Comparison of ENCODE assay signal across 9 cellular contexts in the genomic region with DNA sequence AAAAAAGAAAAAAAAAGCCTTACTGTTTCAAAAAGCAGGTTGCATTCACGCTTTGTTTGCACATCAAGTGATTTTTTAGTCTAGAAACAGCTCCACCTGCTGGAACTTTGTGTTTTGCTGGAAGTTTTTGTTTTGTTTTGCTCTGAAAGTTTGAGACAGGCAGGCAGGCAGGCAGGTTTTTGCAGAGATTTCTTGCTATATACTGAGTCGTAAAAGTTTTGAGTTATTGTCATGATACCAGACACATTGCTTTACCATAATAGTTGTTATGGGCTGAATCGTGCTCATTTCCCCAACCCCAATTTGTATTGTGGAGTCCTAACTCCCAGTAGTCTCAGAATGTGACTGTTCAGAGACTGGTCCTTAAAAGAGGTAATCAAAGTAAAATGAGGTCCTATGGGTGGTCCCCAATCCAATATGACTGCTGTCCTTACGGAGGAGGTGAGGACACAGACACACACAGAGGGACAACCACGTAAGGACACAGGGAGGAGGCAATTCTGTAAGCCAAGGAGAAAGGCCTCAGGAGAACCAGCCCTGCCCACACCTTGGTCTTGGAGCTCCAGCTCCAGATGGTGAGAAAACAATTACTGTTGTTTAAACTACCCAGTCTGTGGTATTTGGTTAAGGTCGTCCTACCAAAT. TPM values are rescaled to one million over a fixed set of nuclear protein-coding genes. Genes with fewer than 3 reads are reported as not detected.
DNase-seq lines count a peak whose midpoint lies in the region; ATAC-seq, FAIRE-seq and TF ChIP-seq lines count a peak whose summit lies in the region.
"Had no signal": no experiment of that assay in that cellular context is flagged by ENCODE, and none has a peak within 500 bp of the region (broad histone marks: within the 10 kb centered on the region; RNA-seq: fewer than 3 reads in every experiment).

No MANE protein-coding gene starts in this region.

- H3K4me3 ChIP-seq in transverse colon, result no peak overlapping the region

- no peaks in the 10 kb centered on the region for H3K4me1 ChIP-seq in transverse colon

- TF ChIP-seq CTCF in transverse colon (IDR thresholded peaks at IDR 0.05), result peak in 4 of 5 experiments; percentile 22 to 46 (median 43)

- no peak overlapping the region for H3K27ac ChIP-seq in transverse colon
- H3K27ac ChIP-seq: neutrophil had no signal

- no peak for TF ChIP-seq POLR2A in transverse colon (IDR thresholded peaks at IDR 0.05)

- ATAC-seq in GM19328 (IDR thresholded peaks at IDR 0.05; ENCODE audit: unreplicated experiment) (no peak), HG02623 (IDR thresholded peaks at IDR 0.05; ENCODE audit: unreplicated experiment) (no peak)

- peak; percentile 77 for FAIRE-seq in islet of Langerhans (lab: Jason Lieb, UNC)

- H3K36me3 ChIP-seq in transverse colon, result no peaks in the 10 kb centered on the region
- H3K36me3 ChIP-seq: neutrophil had no signal

- TF ChIP-seq EP300 in transverse colon (IDR thresholded peaks at IDR 0.05; ENCODE audit: low read depth), result no peak

- DNase-seq in AG08396 (ENCODE audit: low spot score), result peak; percentile 36
- DNase-seq in G401 (ENCODE audit: low spot score), result peak; percentile 32
- peak; percentile 49 for DNase-seq in NCI-H748 (lab: John Stamatoyannopoulos, UW; ENCODE audit: unreplicated experiment)
- DNase-seq in amniotic epithelial cell (ENCODE audit: low read depth), result peak; percentile 32
- peak; percentile 7 for DNase-seq in transverse colon

- in situ Hi-C loops in G401 (cut with HindIII; ENCODE audit: low sequenced_read_pairs) (no loop called here), transverse colon (cut with MboI; ENCODE audit: low pct_ligation_motif_present in 1 of 4, low pct_unique_long_range_greater_than_20kb in 1 of 4, low sequenced_read_pairs in 3 of 4) (no loop called here)

- intact Hi-C loops in transverse colon (cut with DNase I; ENCODE audit: low total_unique reads), result no loop called here

- peaks cover 20% of the 10 kb centered on the region for H3K27me3 ChIP-seq in transverse colon

- 16 to 48% methylated on average over 4 to 6 of the region's 6 CpGs for WGBS in transverse colon (ENCODE audit: low coverage in 1 of 2), 2 donors

- no peaks in the 10 kb centered on the region for H3K9me3 ChIP-seq in transverse colon
- H3K9me3 ChIP-seq: neutrophil had no signal

RNA-seq across cellular contexts. Expression of a gene that starts 20.9 kb away (rescaled TPM):
- not detected in 2 replicates for total RNA-seq in G401 (2014; rRNA removed; shearing (Covaris generic))
- total RNA-seq in transverse colon, result not detected
